In the genomic region with DNA sequence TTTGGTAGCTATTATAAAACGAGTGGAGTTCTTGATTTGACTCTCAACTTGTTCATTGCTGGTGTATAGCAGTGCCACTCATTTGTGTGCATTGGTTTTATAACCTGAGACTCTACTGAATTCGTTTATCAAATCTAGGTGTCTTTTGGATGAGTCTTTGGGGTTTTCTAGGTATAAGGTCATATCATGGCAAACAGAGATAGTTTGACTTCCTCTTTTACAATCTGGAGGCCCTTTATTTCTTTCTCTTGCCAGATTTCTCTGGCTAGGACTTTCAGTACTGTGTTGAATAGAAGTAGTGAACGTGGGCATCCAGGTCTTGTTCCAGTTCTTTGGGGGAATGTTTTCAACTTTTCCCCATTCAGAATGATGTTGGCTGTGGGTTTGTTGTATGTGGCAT, we compare ENCODE assay signal across 17 cellular contexts. TPM values are rescaled to one million over a fixed set of nuclear protein-coding genes. Genes with fewer than 3 reads are reported as not detected.
DNase-seq lines count a peak whose midpoint lies in the region; ATAC-seq and TF ChIP-seq lines count a peak whose summit lies in the region.
"Had no signal": no experiment of that assay in that cellular context is flagged by ENCODE, and none has a peak within 500 bp of the region (broad histone marks: within the 10 kb centered on the region; RNA-seq: fewer than 3 reads in every experiment).

No MANE protein-coding gene starts in this region.

- DNase-seq in activated naive CD4-positive, alpha-beta T cell treated with anti-CD3 and anti-CD28 coated beads, Interleukin-2, amount 50 U/mL, for 72 hours (ENCODE audit: low spot score in 2 of 2) = no peak
- no peak for DNase-seq in activated naive CD4-positive, alpha-beta T cell treated with Interleukin-2 at 50 U/mL for 16 hours
- DNase-seq in MV-4-11 (lab: John Stamatoyannopoulos, UW) = peak; percentile 16
- no peak for DNase-seq in stimulated activated naive B cell treated with anti-CD40 and anti-IgM and Interleukin-4, amounts not matched to agents 10 μg/mL and 1 μg/mL and 100 μg/mL, for 72 hours
- no peak for DNase-seq in NCI-H510A treated with DMSO at 0.1 percent for 48 hours (lab: John Stamatoyannopoulos, UW)
- DNase-seq: activated naive CD4-positive, alpha-beta T cell treated with anti-CD3 and anti-CD28 coated beads, Interleukin-2, amount 10 ng/mL, durations not matched to agents 7 days and 5 days; left cardiac atrium; mucosa of descending colon; NCI-H2081; NCI-H526; right lobe of liver had no signal

- peaks cover 39 to 46% of the 10 kb centered on the region in 2 donors for H3K4me1 Mint-ChIP-seq in stimulated activated naive B cell treated with anti-CD40 and anti-IgM and Interleukin-4, amounts not matched to agents 10 μg/mL and 1 μg/mL and 100 μg/mL, for 72 hours

- H3K4me3 ChIP-seq in gastroesophageal sphincter = no peak overlapping the region
- H3K4me3 ChIP-seq: mucosa of descending colon, right lobe of liver, thoracic aorta had no signal

- H3K36me3 ChIP-seq in gastroesophageal sphincter = no peaks in the 10 kb centered on the region
- H3K36me3 ChIP-seq: neutrophil, right lobe of liver, thoracic aorta had no signal

- no peak overlapping the region for H3K27ac ChIP-seq in gastroesophageal sphincter
- H3K27ac ChIP-seq: neutrophil, right lobe of liver, thoracic aorta had no signal

- peaks cover 0 to 6% (median 0%) of the 10 kb centered on the region in 3 donors for H3K4me1 ChIP-seq in gastroesophageal sphincter
- H3K4me1 ChIP-seq: right lobe of liver had no signal

- no peaks in the 10 kb centered on the region for H3K9me3 ChIP-seq in gastroesophageal sphincter
- H3K9me3 ChIP-seq: mucosa of descending colon, neutrophil, right lobe of liver, thoracic aorta had no signal

- no peak overlapping the region for H3K4me3 Mint-ChIP-seq in stimulated activated naive B cell treated with anti-CD40 and anti-IgM and Interleukin-4, amounts not matched to agents 10 μg/mL and 1 μg/mL and 100 μg/mL, for 72 hours
- H3K4me3 Mint-ChIP-seq: activated naive CD4-positive, alpha-beta T cell treated with anti-CD3 and anti-CD28 coated beads, Interleukin-2, amount 10 ng/mL, durations not matched to agents 7 days and 5 days had no signal

- TF ChIP-seq CTCF in gastroesophageal sphincter (IDR thresholded peaks at IDR 0.05) = no peak

- H3K9me3 Mint-ChIP-seq in activated naive CD4-positive, alpha-beta T cell treated with anti-CD3 and anti-CD28 coated beads, Interleukin-2, amount 50 U/mL, for 72 hours = no peaks in the 10 kb centered on the region
- H3K9me3 Mint-ChIP-seq in stimulated activated naive B cell treated with anti-CD40 and anti-IgM and Interleukin-4, amounts not matched to agents 10 μg/mL and 1 μg/mL and 100 μg/mL, for 72 hours = no peaks in the 10 kb centered on the region
- H3K9me3 Mint-ChIP-seq: activated naive CD4-positive, alpha-beta T cell treated with anti-CD3 and anti-CD28 coated beads, Interleukin-2, amount 10 ng/mL, durations not matched to agents 7 days and 5 days had no signal

- 78 to 92% methylated on average over 3 of the region's 3 CpGs for WGBS in gastroesophageal sphincter (ENCODE audit: low coverage in 1 of 2), 2 donors

- TF ChIP-seq POLR2A in gastroesophageal sphincter (IDR thresholded peaks at IDR 0.05) = no peak

- no peaks in the 10 kb centered on the region for H3K27me3 Mint-ChIP-seq in stimulated activated naive B cell treated with anti-CD40 and anti-IgM and Interleukin-4, amounts not matched to agents 10 μg/mL and 1 μg/mL and 100 μg/mL, for 72 hours

- TF ChIP-seq EP300 in gastroesophageal sphincter (IDR thresholded peaks at IDR 0.05) = no peak

- peak; percentile 43 to 55 for ATAC-seq in activated naive CD4-positive, alpha-beta T cell treated with anti-CD3 and anti-CD28 coated beads, Interleukin-2, amount 50 U/mL, for 72 hours
- ATAC-seq in HG02610 (IDR thresholded peaks at IDR 0.05; ENCODE audit: unreplicated experiment) (peak; percentile 64), gastroesophageal sphincter (no peak), HG02642 (IDR thresholded peaks at IDR 0.05; ENCODE audit: poor library complexity, unreplicated experiment) (no peak)
- peak; percentile 84 to 88 for ATAC-seq in stimulated activated naive B cell treated with anti-CD40 and anti-IgM and Interleukin-4, amounts not matched to agents 10 μg/mL and 1 μg/mL and 100 μg/mL, for 72 hours (replicated peaks)
- ATAC-seq: HepG2, left cardiac atrium, mucosa of descending colon, right lobe of liver had no signal

- H3K27ac Mint-ChIP-seq in activated naive CD4-positive, alpha-beta T cell treated with anti-CD3 and anti-CD28 coated beads, Interleukin-2, amount 50 U/mL, for 72 hours = no peak overlapping the region
- H3K27ac Mint-ChIP-seq in stimulated activated naive B cell treated with anti-CD40 and anti-IgM and Interleukin-4, amounts not matched to agents 10 μg/mL and 1 μg/mL and 100 μg/mL, for 72 hours = peak overlapping the region; percentile 31
- H3K27ac Mint-ChIP-seq: activated naive CD4-positive, alpha-beta T cell treated with anti-CD3 and anti-CD28 coated beads, Interleukin-2, amount 10 ng/mL, durations not matched to agents 7 days and 5 days had no signal

- no peaks in the 10 kb centered on the region for H3K36me3 Mint-ChIP-seq in activated naive CD4-positive, alpha-beta T cell treated with anti-CD3 and anti-CD28 coated beads, Interleukin-2, amount 50 U/mL, for 72 hours
- H3K36me3 Mint-ChIP-seq in stimulated activated naive B cell treated with anti-CD40 and anti-IgM and Interleukin-4, amounts not matched to agents 10 μg/mL and 1 μg/mL and 100 μg/mL, for 72 hours = no peaks in the 10 kb centered on the region
- H3K36me3 Mint-ChIP-seq: activated naive CD4-positive, alpha-beta T cell treated with anti-CD3 and anti-CD28 coated beads, Interleukin-2, amount 10 ng/mL, durations not matched to agents 7 days and 5 days had no signal

- H3K27me3 ChIP-seq in gastroesophageal sphincter = no peaks in the 10 kb centered on the region
- H3K27me3 ChIP-seq: neutrophil, right lobe of liver had no signal

RNA-seq across cellular contexts. Expression of a gene that starts 38.8 kb away (rescaled TPM):
- 10 to 100 TPM in 1 of 2 donors, 1 to 10 TPM in 1; 10.0 to 11.2 TPM for total RNA-seq in activated naive CD4-positive, alpha-beta T cell treated with anti-CD3 and anti-CD28 coated beads, Interleukin-2, amount 50 U/mL, for 72 hours
- 1 to 10 TPM in 3 of 4 donors, not detected in 1; 1.9 to 2.4 (median 2.0) TPM for total RNA-seq in gastroesophageal sphincter

RNA-seq across cellular contexts. Expression of a gene that starts 46.0 kb away (rescaled TPM):
- total RNA-seq in activated naive CD4-positive, alpha-beta T cell treated with anti-CD3 and anti-CD28 coated beads, Interleukin-2, amount 50 U/mL, for 72 hours = 100 to 1,000 TPM in 1 of 2 donors, 10 to 100 TPM in 1; 87.1 to 186 TPM
- 1 to 10 TPM in 2 of 4 donors, under 1 TPM in 2; 0.78 to 1.9 (median 1.1) TPM for total RNA-seq in gastroesophageal sphincter

Comparison
In these comparisons a context has a peak if more than half of its experiments do, and no peak if none do; other contexts are left out.
1. ATAC-seq: peak in activated naive CD4-positive, alpha-beta T cell treated with anti-CD3 and anti-CD28 coated beads, Interleukin-2, amount 50 U/mL, for 72 hours (2 of 2), HG02610 (single experiment) and stimulated activated naive B cell treated with anti-CD40 and anti-IgM and Interleukin-4, amounts not matched to agents 10 μg/mL and 1 μg/mL and 100 μg/mL, for 72 hours (2 of 2); none in gastroesophageal sphincter (single experiment) and HG02642 (single experiment).
2. RNA of a gene that starts 46.0 kb away (total RNA-seq): 87.1 to 186 TPM in activated naive CD4-positive, alpha-beta T cell treated with anti-CD3 and anti-CD28 coated beads, Interleukin-2, amount 50 U/mL, for 72 hours; 0.78 to 1.9 TPM in gastroesophageal sphincter; every median in the first group is over 10 times any median in the second.